In the genomic region with DNA sequence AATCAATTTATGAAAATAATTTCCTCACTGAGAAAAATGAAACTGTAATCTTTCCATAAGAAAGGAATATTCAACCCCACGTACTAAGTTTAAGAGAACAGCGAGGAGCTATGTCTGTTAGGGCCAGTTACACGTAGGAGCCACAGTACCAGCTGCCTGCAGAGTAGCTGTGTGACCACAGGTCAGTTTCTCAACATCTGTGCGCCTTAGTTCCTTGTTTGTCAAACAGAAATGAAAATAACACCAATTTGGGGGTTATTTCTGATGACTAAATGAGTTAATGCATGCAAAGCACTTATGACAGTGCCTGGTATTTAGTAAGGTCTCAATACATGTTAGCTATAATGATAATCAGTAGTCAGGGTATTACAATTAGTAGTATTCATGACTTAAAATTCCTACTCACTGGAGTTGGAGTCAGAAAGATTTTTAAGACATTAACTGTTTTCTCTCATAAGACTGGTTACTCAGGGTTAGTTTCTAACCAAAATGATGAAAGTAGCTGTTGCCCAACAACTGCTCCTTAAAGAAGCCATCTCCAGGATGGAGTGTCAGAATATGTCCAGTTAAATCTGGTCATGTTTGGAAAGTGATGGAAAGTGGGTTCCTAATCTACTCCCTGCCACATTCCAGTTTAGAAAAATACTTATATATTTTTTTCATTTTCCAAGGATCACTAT, we compare ENCODE assay signal across 11 cellular contexts.
A peak's percentile ranks its signal among the peaks of the same experiment; 100 is the strongest.
DNase-seq lines count a peak whose midpoint lies in the region; ATAC-seq, FAIRE-seq and TF ChIP-seq lines count a peak whose summit lies in the region.
"Had no signal": no experiment of that assay in that cellular context is flagged by ENCODE, and none has a peak within 500 bp of the region (broad histone marks: within the 10 kb centered on the region; RNA-seq: fewer than 3 reads in every experiment).

No MANE protein-coding gene starts in this region.

- TF ChIP-seq CTCF in left lung (IDR thresholded peaks at IDR 0.05) (peak in 1 of 2 donors; percentile 25), kidney (IDR thresholded peaks at IDR 0.05; ENCODE audit: borderline replicate concordance, extremely low read depth, insufficient read depth) (no peak), vagina (IDR thresholded peaks at IDR 0.05) (no peak)

- H3K4me1 ChIP-seq in left lung (peaks cover 19 to 77% of the 10 kb centered on the region in 2 donors), kidney (ENCODE audit: control insufficient read depth in 1 of 2, insufficient read depth in 1 of 2, low read depth in 1 of 2, low read length in 2 of 2) (peaks cover 17 to 22% of the 10 kb centered on the region in 2 donors), vagina (peaks cover 52% of the 10 kb centered on the region)

- H3K27me3 ChIP-seq in left lung (no peaks in the 10 kb centered on the region), vagina (no peaks in the 10 kb centered on the region)
- H3K27me3 ChIP-seq: testis had no signal

- H3K9me3 ChIP-seq in left lung (no peaks in the 10 kb centered on the region), kidney (ENCODE audit: control insufficient read depth in 1 of 2, low read length in 2 of 2) (no peaks in the 10 kb centered on the region), vagina (no peaks in the 10 kb centered on the region)
- H3K9me3 ChIP-seq: testis had no signal

- H3K4me3 ChIP-seq in left lung (no peak overlapping the region), kidney (ENCODE audit: low read length in 2 of 2) (no peak overlapping the region), vagina (no peak overlapping the region)
- H3K4me3 ChIP-seq: testis had no signal

- no peak for TF ChIP-seq POLR2A in vagina (IDR thresholded peaks at IDR 0.05)

- H3K9ac ChIP-seq in kidney (ENCODE audit: low read length in 2 of 2): no peak overlapping the region

- DNase-seq in left lung: peak in 1 of 2 donors; percentile 75
- DNase-seq in stimulated activated naive CD4-positive, alpha-beta T cell (lab: John Stamatoyannopoulos, UW): no peak
- no peak for DNase-seq in NCI-H2196 (lab: John Stamatoyannopoulos, UW; ENCODE audit: unreplicated experiment)
- no peak for DNase-seq in kidney
- DNase-seq in vagina (ENCODE audit: extremely low spot score in 2 of 2): no peak
- DNase-seq: activated CD4-positive, alpha-beta memory T cell treated with anti-CD3 and anti-CD28 coated beads for 36 hours; NCI-H1092 treated with DMSO at 0.1 percent for 48 hours; testis had no signal

- H3K27ac ChIP-seq in left lung: peak overlapping the region; percentile 92 to 99
- H3K27ac ChIP-seq in kidney (ENCODE audit: low read depth in 2 of 2, low read length in 2 of 2): no peak overlapping the region
- no peak overlapping the region for H3K27ac ChIP-seq in vagina
- H3K27ac ChIP-seq: testis had no signal

- ATAC-seq in GM18508 (IDR thresholded peaks at IDR 0.05; ENCODE audit: insufficient read depth, unreplicated experiment) (peak; percentile 84), GM21723 (IDR thresholded peaks at IDR 0.05; ENCODE audit: unreplicated experiment) (peak; percentile 91), HG03565 (IDR thresholded peaks at IDR 0.05; ENCODE audit: unreplicated experiment) (peak; percentile 83), left lung (no peak)

- intact Hi-C loops in left lung (cut with DNase I) (loop anchor here in 1 of 2 donors (10.0 kb wide), 1 partner anchor 248 kb away; a partner anchor contains a TSS), kidney (cut with DNase I) (loop anchor here (10.0 kb wide), 1 partner anchor 248 kb away; a partner anchor contains a TSS), vagina (cut with DNase I) (loop anchor here (10.0 kb wide), 1 partner anchor 158 kb away; no protein-coding TSS in a partner anchor)

- FAIRE-seq in kidney (lab: Jason Lieb, UNC): no peak

- H3K36me3 ChIP-seq in left lung: no peaks in the 10 kb centered on the region
- no peaks in the 10 kb centered on the region for H3K36me3 ChIP-seq in kidney (ENCODE audit: control insufficient read depth in 1 of 2, insufficient read depth in 2 of 2, low read length in 2 of 2)
- no peaks in the 10 kb centered on the region for H3K36me3 ChIP-seq in vagina

Comparison
In these comparisons a context has a peak if more than half of its experiments do, and no peak if none do; other contexts are left out.
1. H3K27ac ChIP-seq: peak in left lung (2 of 2); none in kidney (0 of 2) and vagina (single experiment).